In the genomic region with DNA sequence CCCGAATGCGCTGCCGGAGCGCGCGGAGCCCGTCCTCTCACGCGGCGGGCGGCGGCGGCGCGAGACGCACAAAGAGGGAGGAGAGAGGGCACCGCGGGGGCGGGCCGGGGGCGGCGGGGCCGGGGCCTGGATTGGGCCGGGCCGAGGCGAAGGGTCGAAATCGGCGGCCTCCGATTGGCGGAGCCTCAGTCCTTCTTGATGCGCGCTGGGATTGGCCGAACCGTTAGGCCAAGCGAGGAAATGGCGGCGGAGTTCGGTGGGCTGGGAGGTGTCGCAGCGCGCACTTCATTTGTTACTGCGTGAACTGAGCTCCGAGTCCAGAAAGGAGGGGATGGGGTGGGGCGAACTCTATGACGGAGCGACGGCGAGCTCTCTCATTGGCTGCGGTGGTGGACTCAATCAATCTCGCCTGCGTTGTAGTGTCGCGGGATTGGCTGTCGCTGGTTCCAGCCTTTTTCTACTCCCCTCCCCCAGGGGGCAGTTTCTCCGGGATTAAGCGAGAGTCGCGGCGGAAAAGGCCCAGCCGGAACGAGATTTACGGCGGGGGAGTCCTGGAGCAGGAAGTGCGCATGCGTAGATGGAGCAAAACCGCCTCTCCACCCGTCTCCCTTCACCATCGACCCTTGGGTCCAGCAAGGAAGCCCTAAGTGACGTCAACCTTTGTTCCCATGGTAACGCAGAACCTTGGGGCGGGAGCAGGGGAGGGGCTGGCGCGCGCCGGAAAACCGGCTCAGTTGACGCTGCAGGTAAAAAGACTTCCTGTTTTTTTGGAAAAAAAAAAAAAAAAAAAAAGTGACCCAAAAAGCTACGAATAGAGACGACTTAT, we compare ENCODE assay signal across 8 cellular contexts. TPM values are rescaled to one million over a fixed set of nuclear protein-coding genes. Genes with fewer than 3 reads are reported as not detected.
DNase-seq lines count a peak whose midpoint lies in the region; ATAC-seq, FAIRE-seq and TF ChIP-seq lines count a peak whose summit lies in the region.

A gene with protein sequence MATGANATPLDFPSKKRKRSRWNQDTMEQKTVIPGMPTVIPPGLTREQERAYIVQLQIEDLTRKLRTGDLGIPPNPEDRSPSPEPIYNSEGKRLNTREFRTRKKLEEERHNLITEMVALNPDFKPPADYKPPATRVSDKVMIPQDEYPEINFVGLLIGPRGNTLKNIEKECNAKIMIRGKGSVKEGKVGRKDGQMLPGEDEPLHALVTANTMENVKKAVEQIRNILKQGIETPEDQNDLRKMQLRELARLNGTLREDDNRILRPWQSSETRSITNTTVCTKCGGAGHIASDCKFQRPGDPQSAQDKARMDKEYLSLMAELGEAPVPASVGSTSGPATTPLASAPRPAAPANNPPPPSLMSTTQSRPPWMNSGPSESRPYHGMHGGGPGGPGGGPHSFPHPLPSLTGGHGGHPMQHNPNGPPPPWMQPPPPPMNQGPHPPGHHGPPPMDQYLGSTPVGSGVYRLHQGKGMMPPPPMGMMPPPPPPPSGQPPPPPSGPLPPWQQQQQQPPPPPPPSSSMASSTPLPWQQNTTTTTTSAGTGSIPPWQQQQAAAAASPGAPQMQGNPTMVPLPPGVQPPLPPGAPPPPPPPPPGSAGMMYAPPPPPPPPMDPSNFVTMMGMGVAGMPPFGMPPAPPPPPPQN (minus strand): TSS at position 70 of the 826 bp plus-strand sequence. CDS start 150 bp downstream, outside the sequence.

- H3K4me3 Mint-ChIP-seq in T-cell: peak within 1 kb of the TSS; percentile 85 to 93 (median 91)
- H3K4me3 Mint-ChIP-seq in type B pancreatic cell: peak within 1 kb of the TSS; percentile 97

- CTCF ChIA-PET in T-cell (lab: Charles Lee): interaction anchor here (0.6 to 1.8 kb wide), 15 partner anchors 11 to 1142 kb away, joined by 3 to 14 read pairs (median 4); partner anchors contain the start of genes MAP4K2 (in 1 of the 2), RASGRP2 (in 1 of the 2) and RELA (in 1 of the 2)

- TF ChIP-seq POLR2A in GM12892 (IDR thresholded peaks at IDR 0.05; ENCODE audit: low read depth, low read length) (peak; percentile 95), heart left ventricle (IDR thresholded peaks at IDR 0.05) (peak; percentile 90 to 97)

- H3K4me3 ChIP-seq in heart left ventricle: peak within 1 kb of the TSS; percentile 77 to 99 (median 92)

- H3K27me3 ChIP-seq in heart left ventricle: no peaks in the 10 kb centered on the region

- intact Hi-C loops in heart left ventricle (cut with DNase I): loop anchor here in 6 of 10 donors (2.0 to 10.0 kb wide), 5 partner anchors 32 to 336 kb away; partner anchors contain the start of genes RASGRP2 (in 3 of the 6), MEN1 (in 1 of the 6), TM7SF2 (in 1 of the 6) and ZNHIT2 (in 1 of the 6)

- 0 to 1% (median 1%) methylated on average over 54 to 80 of the region's 80 CpGs for WGBS in heart left ventricle, 4 donors

- peaks cover 0 to 46% (median 39%) of the 10 kb centered on the region in 12 donors for H3K4me1 ChIP-seq in heart left ventricle

- peak; percentile 100 for FAIRE-seq in GM12892 (lab: Jason Lieb, UNC)

- TF ChIP-seq CTCF in heart left ventricle (IDR thresholded peaks at IDR 0.05) (peak in 7 of 12 donors; percentile 6 to 53 (median 41)), type B pancreatic cell (conservative IDR thresholded peaks at IDR 0.05) (no peak)

- DNase-seq in GM12892 (ENCODE audit: insufficient read length) (peak; percentile 90), NCI-H1436 treated with DMSO at 0.1 percent for 48 hours (lab: John Stamatoyannopoulos, UW) (peak; percentile 98), T-cell (peak; percentile 95 to 100 (median 100)), amniotic epithelial cell (ENCODE audit: low read depth) (peak; percentile 99), heart left ventricle (peak; percentile 98 to 100 (median 99)), pons (ENCODE audit: low spot score) (peak; percentile 100), type B pancreatic cell (ENCODE audit: extremely low spot score, unreplicated experiment) (peak; percentile 99)

- POLR2A ChIA-PET in T-cell (lab: Charles Lee): interaction anchor here (0.6 to 1.5 kb wide), 27 partner anchors 10 to 940 kb away, joined by 3 to 20 read pairs (median 4); partner anchors contain the start of genes EHD1 (in 1 of the 2), FAU (in 1 of the 2), MALAT1 (in 1 of the 2) and MRPL49 (in 1 of the 2)

- H3K27me3 Mint-ChIP-seq in T-cell (no peaks in the 10 kb centered on the region), type B pancreatic cell (peaks cover 3% of the 10 kb centered on the region)

- no peaks in the 10 kb centered on the region for H3K9me3 ChIP-seq in heart left ventricle

- H3K27ac Mint-ChIP-seq in T-cell (peak within 1 kb of the TSS; percentile 98 to 100), type B pancreatic cell (peak within 1 kb of the TSS; percentile 98)

- H3K9me3 Mint-ChIP-seq in T-cell (no peaks in the 10 kb centered on the region), type B pancreatic cell (no peaks in the 10 kb centered on the region)

- H3K27ac ChIP-seq in heart left ventricle: peak within 1 kb of the TSS; percentile 98 to 100 (median 99)

- peak; percentile 76 for ATAC-seq in HG02840 (IDR thresholded peaks at IDR 0.05; ENCODE audit: low FRiP score, unreplicated experiment)
- ATAC-seq in T-cell (replicated peaks in 1 of 4): peak; percentile 81 to 84 (median 82)
- ATAC-seq in heart left ventricle: peak; percentile 93 to 97 (median 96)

- peaks cover 0 to 38% (median 31%) of the 10 kb centered on the region in 9 donors for H3K36me3 ChIP-seq in heart left ventricle

- H3K4me1 Mint-ChIP-seq in T-cell (peaks cover 62 to 63% (median 62%) of the 10 kb centered on the region in 3 donors), type B pancreatic cell (ENCODE audit: unreplicated experiment) (peaks cover 21% of the 10 kb centered on the region)

- H3K36me3 Mint-ChIP-seq in T-cell (peaks cover 36% of the 10 kb centered on the region), type B pancreatic cell (peaks cover 32% of the 10 kb centered on the region)

RNA-seq across cellular contexts. Expression of the gene that starts here (rescaled TPM):
- 146 TPM for polyA plus RNA-seq in GM12892 (2012; ENCODE audit: missing spikeins)
- total RNA-seq in T-cell (1,000 to 10,000 TPM in 2 of 5 donors, 100 to 1,000 TPM in 3; 670 to 1,510 (median 732) TPM), heart left ventricle (100 to 1,000 TPM; 103 to 349 (median 157) TPM), type B pancreatic cell (ENCODE audit: low replicate concordance) (315 and 450 TPM in 2 replicates)
- polyA plus RNA-seq in heart left ventricle: 10 to 100 TPM; 59.2 to 65.5 TPM

Comparison
In these comparisons a context has a peak if more than half of its experiments do, and no peak if none do; other contexts are left out.
1. Peak in every context shown above with its lines: DNase-seq, ATAC-seq, H3K4me3 ChIP-seq and H3K27ac ChIP-seq.